Comparison of ENCODE assay signal across 22 cellular contexts in the genomic region with DNA sequence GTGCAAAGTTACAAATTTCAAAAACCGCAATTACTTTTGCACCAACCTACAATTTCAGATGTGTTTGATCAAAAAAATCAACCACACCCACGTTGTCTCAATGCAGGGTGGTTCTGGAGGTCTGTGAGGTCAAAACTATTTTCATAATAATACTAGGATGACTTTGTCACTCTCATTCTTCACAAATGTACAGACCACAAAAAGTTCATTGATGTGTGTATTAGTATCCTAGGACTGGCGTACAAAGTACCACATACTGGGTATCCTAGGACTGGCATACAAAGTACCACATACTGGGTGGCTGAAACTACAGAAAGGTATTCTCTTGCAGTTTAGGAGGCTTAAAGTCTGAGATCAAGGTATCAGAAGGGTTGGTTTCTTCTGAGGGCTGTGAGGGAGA. TPM values are rescaled to one million over a fixed set of nuclear protein-coding genes. Genes with fewer than 3 reads are reported as not detected.
A peak's percentile ranks its signal among the peaks of the same experiment; 100 is the strongest.
DNase-seq lines count a peak whose midpoint lies in the region; ATAC-seq and TF ChIP-seq lines count a peak whose summit lies in the region.
"Had no signal": no experiment of that assay in that cellular context is flagged by ENCODE, and none has a peak within 500 bp of the region (broad histone marks: within the 10 kb centered on the region; RNA-seq: fewer than 3 reads in every experiment).

No MANE protein-coding gene starts in this region.

- H3K27ac Mint-ChIP-seq in activated CD8-positive, alpha-beta T cell treated with anti-CD3 and anti-CD28 coated beads for 36 hours, result no peak overlapping the region
- H3K27ac Mint-ChIP-seq in activated CD8-positive, alpha-beta T cell treated with anti-CD3 and anti-CD28 coated beads, Interleukin-2, amount 10 ng/mL, durations not matched to agents 7 days and 5 days, result no peak overlapping the region
- peak overlapping the region in 7 of 10 donors; percentile 8 to 81 (median 50) for H3K27ac Mint-ChIP-seq in naive thymus-derived CD8-positive, alpha-beta T cell

- ATAC-seq in activated CD8-positive, alpha-beta T cell treated with anti-CD3 and anti-CD28 coated beads for 36 hours, result peak; percentile 66
- ATAC-seq in activated CD8-positive, alpha-beta T cell treated with anti-CD3 and anti-CD28 coated beads, Interleukin-2, amount 10 ng/mL, durations not matched to agents 7 days and 5 days, result no peak
- peak; percentile 59 for ATAC-seq in HG02870 (IDR thresholded peaks at IDR 0.05; ENCODE audit: unreplicated experiment)
- ATAC-seq in naive thymus-derived CD8-positive, alpha-beta T cell, result peak in 1 of 2 donors; percentile 38
- ATAC-seq in GM19351 (IDR thresholded peaks at IDR 0.05; ENCODE audit: unreplicated experiment), result no peak
- ATAC-seq: HCT116 had no signal

- H3K4me1 Mint-ChIP-seq in activated CD8-positive, alpha-beta T cell treated with anti-CD3 and anti-CD28 coated beads for 36 hours (ENCODE audit: low read depth), result peaks cover 63% of the 10 kb centered on the region
- H3K4me1 Mint-ChIP-seq in activated CD8-positive, alpha-beta T cell treated with anti-CD3 and anti-CD28 coated beads, Interleukin-2, amount 10 ng/mL, durations not matched to agents 7 days and 5 days (ENCODE audit: low read depth), result peaks cover 10% of the 10 kb centered on the region
- H3K4me1 Mint-ChIP-seq in naive thymus-derived CD8-positive, alpha-beta T cell, result peaks cover 36 to 88% (median 83%) of the 10 kb centered on the region in 4 donors

- POLR2A ChIA-PET in activated CD8-positive, alpha-beta T cell treated with anti-CD3 and anti-CD28 coated beads for 36 hours (lab: Charles Lee), result interaction anchor here (1.0 to 1.2 kb wide), 2 partner anchors 9 to 44 kb away, joined by 3 read pairs; no protein-coding TSS in a partner anchor
- POLR2A ChIA-PET in activated CD8-positive, alpha-beta T cell treated with anti-CD3 and anti-CD28 coated beads, Interleukin-2, amount 10 ng/mL, durations not matched to agents 7 days and 5 days (lab: Charles Lee), result no interaction called here
- POLR2A ChIA-PET in naive thymus-derived CD8-positive, alpha-beta T cell (lab: Charles Lee), result interaction anchor here (0.6 kb wide), 1 partner anchor 29 kb away, joined by 3 read pairs; no protein-coding TSS in a partner anchor

- WGBS in ovary, 3 donors, result 71 to 81% (median 76%) methylated on average over 3 of the region's 3 CpGs

- H3K36me3 Mint-ChIP-seq in activated CD8-positive, alpha-beta T cell treated with anti-CD3 and anti-CD28 coated beads for 36 hours (ENCODE audit: low read depth), result peaks cover 45% of the 10 kb centered on the region
- peaks cover 70% of the 10 kb centered on the region for H3K36me3 Mint-ChIP-seq in activated CD8-positive, alpha-beta T cell treated with anti-CD3 and anti-CD28 coated beads, Interleukin-2, amount 10 ng/mL, durations not matched to agents 7 days and 5 days (ENCODE audit: low read depth)
- H3K36me3 Mint-ChIP-seq in naive thymus-derived CD8-positive, alpha-beta T cell, result peaks cover 0 to 54% (median 25%) of the 10 kb centered on the region in 3 donors

- peaks cover 2% of the 10 kb centered on the region for H3K9me3 Mint-ChIP-seq in activated CD8-positive, alpha-beta T cell treated with anti-CD3 and anti-CD28 coated beads for 36 hours
- H3K9me3 Mint-ChIP-seq in activated CD8-positive, alpha-beta T cell treated with anti-CD3 and anti-CD28 coated beads, Interleukin-2, amount 10 ng/mL, durations not matched to agents 7 days and 5 days (ENCODE audit: insufficient read depth), result no peaks in the 10 kb centered on the region
- no peaks in the 10 kb centered on the region for H3K9me3 Mint-ChIP-seq in naive thymus-derived CD8-positive, alpha-beta T cell

- no peaks in the 10 kb centered on the region for H3K4me1 ChIP-seq in ovary (ENCODE audit: insufficient read depth)

- no peak overlapping the region for H3K27ac ChIP-seq in ovary
- H3K27ac ChIP-seq: SK-N-MC had no signal

- H3K4me3 Mint-ChIP-seq in activated CD8-positive, alpha-beta T cell treated with anti-CD3 and anti-CD28 coated beads for 36 hours, result no peak overlapping the region
- no peak overlapping the region for H3K4me3 Mint-ChIP-seq in activated CD8-positive, alpha-beta T cell treated with anti-CD3 and anti-CD28 coated beads, Interleukin-2, amount 10 ng/mL, durations not matched to agents 7 days and 5 days
- H3K4me3 Mint-ChIP-seq in naive thymus-derived CD8-positive, alpha-beta T cell, result peak overlapping the region in 1 of 10 donors; percentile 22

- no peak overlapping the region for H3K4me3 ChIP-seq in GM12865 (ENCODE audit: low read depth, low read length)
- no peak overlapping the region for H3K4me3 ChIP-seq in ovary
- H3K4me3 ChIP-seq: MG63, SK-N-MC had no signal

- DNase-seq in activated CD8-positive, alpha-beta T cell treated with anti-CD3 and anti-CD28 coated beads for 36 hours, result peak; percentile 10
- no peak for DNase-seq in activated CD8-positive, alpha-beta T cell treated with anti-CD3 and anti-CD28 coated beads, Interleukin-2, amount 10 ng/mL, durations not matched to agents 7 days and 5 days
- peak; percentile 3 for DNase-seq in GM12865 (ENCODE audit: low read depth)
- no peak for DNase-seq in naive thymus-derived CD8-positive, alpha-beta T cell
- DNase-seq in ovary, result no peak
- DNase-seq: DMS153, DND-41, IMR-90, KG1, MG63, NCI-H1105 treated with DMSO at 0.1 percent for 48 hours, NCI-H146, NCI-H1930, NCI-H2107, NCI-H446, NCI-H524 treated with DMSO at 0.1 percent for 48 hours, NCI-H774, SIG-M5 had no signal

- CTCF ChIA-PET in activated CD8-positive, alpha-beta T cell treated with anti-CD3 and anti-CD28 coated beads for 36 hours (lab: Charles Lee), result interaction anchor here (1.1 kb wide), 1 partner anchor 20 kb away, joined by 3 read pairs; no protein-coding TSS in a partner anchor
- CTCF ChIA-PET in activated CD8-positive, alpha-beta T cell treated with anti-CD3 and anti-CD28 coated beads, Interleukin-2, amount 10 ng/mL, durations not matched to agents 7 days and 5 days (lab: Charles Lee), result no interaction called here

- H3K27me3 ChIP-seq in ovary, result no peaks in the 10 kb centered on the region
- H3K27me3 ChIP-seq: MG63 had no signal

- TF ChIP-seq CTCF in activated CD8-positive, alpha-beta T cell treated with anti-CD3 and anti-CD28 coated beads for 36 hours (IDR thresholded peaks at IDR 0.05), result no peak
- TF ChIP-seq CTCF in GM12865 (IDR thresholded peaks at IDR 0.05; ENCODE audit: insufficient read depth, low read depth, low read length, missing control alignments) (no peak), ovary (IDR thresholded peaks at IDR 0.05) (no peak)

- intact Hi-C loops in activated CD8-positive, alpha-beta T cell treated with anti-CD3 and anti-CD28 coated beads for 36 hours (cut with micrococcal nuclease), result no loop called here
- intact Hi-C loops in ovary (cut with DNase I), result no loop called here

- no peak for TF ChIP-seq POLR2A in ovary (IDR thresholded peaks at IDR 0.05)

- TF ChIP-seq EP300 in ovary (IDR thresholded peaks at IDR 0.05), result no peak

- H3K36me3 ChIP-seq in ovary, result no peaks in the 10 kb centered on the region
- H3K36me3 ChIP-seq: MG63 had no signal

- H3K9me3 ChIP-seq in ovary, result no peaks in the 10 kb centered on the region
- H3K9me3 ChIP-seq: MG63 had no signal

- no peaks in the 10 kb centered on the region for H3K27me3 Mint-ChIP-seq in activated CD8-positive, alpha-beta T cell treated with anti-CD3 and anti-CD28 coated beads for 36 hours
- no peaks in the 10 kb centered on the region for H3K27me3 Mint-ChIP-seq in activated CD8-positive, alpha-beta T cell treated with anti-CD3 and anti-CD28 coated beads, Interleukin-2, amount 10 ng/mL, durations not matched to agents 7 days and 5 days (ENCODE audit: low read depth)
- H3K27me3 Mint-ChIP-seq in naive thymus-derived CD8-positive, alpha-beta T cell, result no peaks in the 10 kb centered on the region

RNA-seq across cellular contexts. Expression of a gene that starts 13.0 kb away (rescaled TPM):
- total RNA-seq in activated CD8-positive, alpha-beta T cell treated with anti-CD3 and anti-CD28 coated beads for 36 hours, result 10 to 100 TPM; 61.3 to 65.5 TPM
- 10 to 100 TPM; 51.7 to 55.0 TPM for total RNA-seq in activated CD8-positive, alpha-beta T cell treated with anti-CD3 and anti-CD28 coated beads, Interleukin-2, amount 10 ng/mL, durations not matched to agents 7 days and 5 days
- total RNA-seq in naive thymus-derived CD8-positive, alpha-beta T cell, result 10 to 100 TPM; 62.7 to 64.6 TPM
- polyA plus RNA-seq in naive thymus-derived CD8-positive, alpha-beta T cell, result 10 to 100 TPM; 79.7 to 93.8 (median 91.4) TPM
- 10 to 100 TPM; 24.8 to 50.0 (median 40.1) TPM for total RNA-seq in ovary
- polyA plus RNA-seq in ovary, result 10 to 100 TPM; 32.3 to 75.2 TPM

Comparison
In these comparisons a context has a peak if more than half of its experiments do, and no peak if none do; other contexts are left out.
1. ATAC-seq: peak in activated CD8-positive, alpha-beta T cell treated with anti-CD3 and anti-CD28 coated beads for 36 hours (single experiment) and HG02870 (single experiment); none in activated CD8-positive, alpha-beta T cell treated with anti-CD3 and anti-CD28 coated beads, Interleukin-2, amount 10 ng/mL, durations not matched to agents 7 days and 5 days (single experiment) and GM19351 (single experiment).
2. DNase-seq: peak in activated CD8-positive, alpha-beta T cell treated with anti-CD3 and anti-CD28 coated beads for 36 hours (single experiment) and GM12865 (single experiment); none in activated CD8-positive, alpha-beta T cell treated with anti-CD3 and anti-CD28 coated beads, Interleukin-2, amount 10 ng/mL, durations not matched to agents 7 days and 5 days (single experiment), naive thymus-derived CD8-positive, alpha-beta T cell (0 of 10) and ovary (0 of 5).
3. H3K27ac Mint-ChIP-seq: peak in naive thymus-derived CD8-positive, alpha-beta T cell (7 of 10); none in activated CD8-positive, alpha-beta T cell treated with anti-CD3 and anti-CD28 coated beads for 36 hours (single experiment) and activated CD8-positive, alpha-beta T cell treated with anti-CD3 and anti-CD28 coated beads, Interleukin-2, amount 10 ng/mL, durations not matched to agents 7 days and 5 days (single experiment).